ENCODE assay signal across 9 cellular contexts in genomic region chr10:95183451-95184230, GRCh38. TPM values are rescaled to one million over a fixed set of nuclear protein-coding genes. Genes with fewer than 3 reads are reported as not detected.
DNase-seq lines count a peak whose midpoint lies in the region; ATAC-seq and TF ChIP-seq lines count a peak whose summit lies in the region.
"Had no signal": no experiment of that assay in that cellular context is flagged by ENCODE, and none has a peak within 500 bp of the region (broad histone marks: within the 10 kb centered on the region; RNA-seq: fewer than 3 reads in every experiment).

No MANE protein-coding gene starts in this region.

- H3K27me3 ChIP-seq in ectodermal cell (ENCODE audit: control insufficient read depth, insufficient read depth, low read length, poor library complexity, severe bottlenecking), result no peaks in the 10 kb centered on the region

- 12 to 13% methylated on average over 80 of the region's 80 CpGs for WGBS in ectodermal cell, 2 experiments

- ATAC-seq in HG03139 (IDR thresholded peaks at IDR 0.05; ENCODE audit: unreplicated experiment), result peak; percentile 95

- peaks cover 2% of the 10 kb centered on the region for H3K4me1 ChIP-seq in ectodermal cell (ENCODE audit: control insufficient read depth, insufficient read depth, low read length)

- in situ Hi-C loops in GM18951 (cut with MboI; ENCODE audit: low sequenced_read_pairs, unreplicated experiment), result no loop called here

- H3K9me3 ChIP-seq in ectodermal cell (ENCODE audit: control insufficient read depth, low read length), result no peaks in the 10 kb centered on the region

- DNase-seq in AG10803 (ENCODE audit: low read depth) (peak; percentile 77), NCI-H526 (lab: John Stamatoyannopoulos, UW) (peak; percentile 29 to 85), lung microvascular endothelial cell (ENCODE audit: low read depth in 2 of 2) (peak; percentile 83 to 85)
- peak; percentile 75 to 81 for DNase-seq in activated CD4-positive, alpha-beta T cell treated with anti-CD3 and anti-CD28 coated beads, Interleukin-2, amount 50 U/mL, for 48 hours
- DNase-seq in stimulated activated CD4-positive, alpha-beta T cell treated with anti-CD3 and anti-CD28 coated beads, TNF-alpha, amount 100 ng/mL, for 48 hours (ENCODE audit: low read depth in 3 of 3), result peak; percentile 45 to 66 (median 58)

- no peaks in the 10 kb centered on the region for H3K36me3 ChIP-seq in ectodermal cell (ENCODE audit: control insufficient read depth, insufficient read depth, low read length)

- H3K27ac ChIP-seq in ectodermal cell (ENCODE audit: insufficient read depth, low read depth, low read length, poor library complexity, severe bottlenecking), result peak overlapping the region; percentile 33

- TF ChIP-seq POLR2A in GM18951 (IDR thresholded peaks at IDR 0.05; ENCODE audit: extremely low read depth, insufficient read depth, insufficient read length), result peak; percentile 39

- H3K4me3 ChIP-seq in AG10803 (ENCODE audit: low read length), result peak overlapping the region; percentile 73
- peak overlapping the region; percentile 53 for H3K4me3 ChIP-seq in ectodermal cell (ENCODE audit: insufficient read depth, low read depth, low read length)

- peak; percentile 72 for TF ChIP-seq CTCF in AG10803 (conservative IDR thresholded peaks at IDR 0.05; ENCODE audit: low read length)

RNA-seq across cellular contexts. Expression of gene ACSM6, which starts 10.4 kb away (rescaled TPM):
- not detected for polyA plus RNA-seq in ectodermal cell (2013, experiment 1 of 4)
- polyA plus RNA-seq in ectodermal cell (2013, experiment 2 of 4), result not detected
- not detected for polyA plus RNA-seq in ectodermal cell (2013, experiment 3 of 4)
- not detected for polyA plus RNA-seq in ectodermal cell (2013, experiment 4 of 4)
- not detected in 2 replicates for total RNA-seq in lung microvascular endothelial cell
- total RNA-seq: activated CD8-positive, alpha-beta memory T cell treated with anti-CD3 and anti-CD28 coated beads for 36 hours had no signal

Comparison
In these comparisons a context has a peak if more than half of its experiments do, and no peak if none do; other contexts are left out.
1. Peak in every context shown above with its lines: DNase-seq, ATAC-seq, H3K4me3 ChIP-seq and H3K27ac ChIP-seq.